8 cellular contexts compared by ENCODE assay signal in the genomic region with DNA sequence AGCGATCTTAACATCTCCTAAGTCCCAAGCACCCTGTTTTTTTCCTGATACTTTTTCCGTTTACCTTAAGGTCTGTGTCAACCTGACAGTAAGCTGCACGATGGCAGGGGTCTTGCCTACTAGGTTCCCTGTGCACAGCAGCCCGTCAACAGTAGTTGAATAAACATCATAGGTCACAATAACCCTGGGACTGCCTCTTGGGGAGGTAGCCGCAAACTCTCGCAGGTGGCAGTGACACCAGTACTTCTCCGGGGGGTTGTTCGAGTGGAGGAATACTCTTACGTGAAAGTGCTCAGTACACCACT. TPM values are rescaled to one million over a fixed set of nuclear protein-coding genes. Genes with fewer than 3 reads are reported as not detected.
DNase-seq lines count a peak whose midpoint lies in the region; ATAC-seq and TF ChIP-seq lines count a peak whose summit lies in the region.

No MANE protein-coding gene starts in this region.

- no peak overlapping the region for H2AK5ac ChIP-seq in neuronal stem cell (ENCODE audit: low read depth, low read length)

- H3K79me1 ChIP-seq in neuronal stem cell (ENCODE audit: low read depth, low read length), result peaks cover 2% of the 10 kb centered on the region

- no peak overlapping the region for H3K18ac ChIP-seq in neuronal stem cell (ENCODE audit: low read length)

- H3K14ac ChIP-seq in neuronal stem cell (ENCODE audit: low read length), result no peak overlapping the region

- H3K23ac ChIP-seq in neuronal stem cell (ENCODE audit: low read depth, low read length, poor library complexity), result peak overlapping the region; percentile 99

- H2AFZ ChIP-seq in GM23248, result peak overlapping the region; percentile 94
- peak overlapping the region; percentile 98 for H2AFZ ChIP-seq in neuronal stem cell (ENCODE audit: low read length)

- H4K20me1 ChIP-seq in GM23248 (ENCODE audit: insufficient read depth), result 0 out of 2 replicates have a peak, but pooled peaks cover 5% of the 10 kb centered on the region

- H3K4me3 ChIP-seq in GM23248 (peak overlapping the region; percentile 80), MG63 (peak overlapping the region; percentile 95), endocrine pancreas (ENCODE audit: control insufficient read depth, insufficient read depth, low read length) (peak overlapping the region; percentile 88), neuronal stem cell (ENCODE audit: low read length in 2 of 2) (peak overlapping the region; percentile 90 to 92)

- 0 out of 2 replicates have a peak, but pooled peaks cover 7% of the 10 kb centered on the region for H3F3A ChIP-seq in GM23248 (ENCODE audit: insufficient read depth)

- peak overlapping the region; percentile 95 for H3K9ac ChIP-seq in GM23248
- H3K9ac ChIP-seq in endocrine pancreas (ENCODE audit: control insufficient read depth, insufficient read depth, low read length), result peak overlapping the region; percentile 89
- peak overlapping the region; percentile 93 for H3K9ac ChIP-seq in neuronal stem cell (ENCODE audit: low read depth, low read length, poor library complexity)

- in situ Hi-C loops in GM23248 (cut with MboI), result loop anchor here (25.0 kb wide), 1 partner anchor 661 kb away; no protein-coding TSS in a partner anchor

- no peak for TF ChIP-seq POLR2A in GM18505 (IDR thresholded peaks at IDR 0.05; ENCODE audit: borderline replicate concordance, extremely low read depth, insufficient read depth, insufficient read length)

- peaks cover 36% of the 10 kb centered on the region for H3K4me1 ChIP-seq in GM23248 (ENCODE audit: insufficient read depth)
- peaks cover 14% of the 10 kb centered on the region for H3K4me1 ChIP-seq in endocrine pancreas (ENCODE audit: control insufficient read depth, insufficient read depth, low read length)
- peaks cover 0 to 3% of the 10 kb centered on the region in 2 donors for H3K4me1 ChIP-seq in neuronal stem cell (ENCODE audit: control insufficient read depth in 2 of 2, insufficient read depth in 1 of 2, low read depth in 1 of 2, low read length in 2 of 2)

- H3K4me2 ChIP-seq in GM23248 (ENCODE audit: unreplicated experiment) (peak overlapping the region; percentile 96), neuronal stem cell (ENCODE audit: insufficient read depth, low read length, poor library complexity, severe bottlenecking) (peak overlapping the region; percentile 61)

- peak overlapping the region; percentile 77 for H2BK5ac ChIP-seq in neuronal stem cell (ENCODE audit: low read length)

- no peaks in the 10 kb centered on the region for H3K27me3 ChIP-seq in GM23248 (replicated peaks; ENCODE audit: insufficient read depth)
- H3K27me3 ChIP-seq in MG63, result no peaks in the 10 kb centered on the region
- H3K27me3 ChIP-seq in endocrine pancreas (ENCODE audit: control insufficient read depth, insufficient read depth, low read length), result no peaks in the 10 kb centered on the region
- H3K27me3 ChIP-seq in neuronal stem cell (ENCODE audit: control insufficient read depth in 3 of 3, insufficient read depth in 3 of 3, low read depth in 1 of 3, low read length in 3 of 3), result no peaks in the 10 kb centered on the region

- H3K9me3 ChIP-seq in GM23248 (ENCODE audit: low read depth) (no peaks in the 10 kb centered on the region), MG63 (no peaks in the 10 kb centered on the region), endocrine pancreas (ENCODE audit: control insufficient read depth, low read length) (no peaks in the 10 kb centered on the region), neuronal stem cell (replicated peaks in 1 of 2; ENCODE audit: control insufficient read depth in 2 of 2, insufficient read depth in 1 of 2, low read depth in 1 of 2, low read length in 2 of 2) (peaks cover 0 to 7% of the 10 kb centered on the region in 2 donors)

- H3K4ac ChIP-seq in neuronal stem cell (ENCODE audit: low read length), result no peak overlapping the region

- no peak overlapping the region for H2BK12ac ChIP-seq in neuronal stem cell (ENCODE audit: low read length)

- peak overlapping the region; percentile 93 for H3K27ac ChIP-seq in GM23248
- no peak overlapping the region for H3K27ac ChIP-seq in neuronal stem cell (replicated peaks; ENCODE audit: low read length)

- peak overlapping the region; percentile 76 for H2BK15ac ChIP-seq in neuronal stem cell (ENCODE audit: low read length)

- H2BK120ac ChIP-seq in neuronal stem cell (ENCODE audit: low read depth, low read length), result no peak overlapping the region

- H3K36me3 ChIP-seq in GM23248 (ENCODE audit: low read depth), result peaks cover 4% of the 10 kb centered on the region; the same call in 1 of the 2 replicates
- H3K36me3 ChIP-seq in MG63, result peaks cover 12% of the 10 kb centered on the region
- no peaks in the 10 kb centered on the region for H3K36me3 ChIP-seq in endocrine pancreas (ENCODE audit: control insufficient read depth, insufficient read depth, low read length)
- peaks cover 0 to 16% of the 10 kb centered on the region in 2 donors for H3K36me3 ChIP-seq in neuronal stem cell (replicated peaks in 1 of 2; ENCODE audit: control insufficient read depth in 2 of 2, insufficient read depth in 2 of 2, low read length in 2 of 2)

- no peak overlapping the region for H4K91ac ChIP-seq in neuronal stem cell (ENCODE audit: low read depth, low read length, poor library complexity)

- no peak for DNase-seq in GM23248
- DNase-seq in MG63, result no peak
- no peak for DNase-seq in neuronal stem cell (ENCODE audit: low spot score)
- DNase-seq in NCI-H187 (lab: John Stamatoyannopoulos, UW), result no peak
- DNase-seq in stimulated activated CD4-positive, alpha-beta T cell treated with anti-CD3 and anti-CD28 coated beads, Interleukin-15, amount 100 ng/mL, for 24 hours, result no peak
- DNase-seq in midbrain (lab: John Stamatoyannopoulos, UW), result no peak

- ATAC-seq in GM18505 (IDR thresholded peaks at IDR 0.05; ENCODE audit: unreplicated experiment), result peak; percentile 35

- no peaks in the 10 kb centered on the region for H3K9me2 ChIP-seq in GM23248 (ENCODE audit: insufficient read depth)

- peaks cover 73% of the 10 kb centered on the region for H3K79me2 ChIP-seq in GM23248 (ENCODE audit: insufficient read depth)

- no peak overlapping the region for H4K8ac ChIP-seq in neuronal stem cell (ENCODE audit: low read depth, low read length)

- WGBS in GM23248 (ENCODE audit: low coverage in 1 of 2, low lambda C conversion rate in 2 of 2, missing lambda C conversion rate in 2 of 2), 2 experiments, result 0 to 1% methylated on average over 9 of the region's 9 CpGs
- no CpG with 5 or more reads among the region's 9 CpGs for WGBS in neuronal stem cell (ENCODE audit: extremely low coverage in 2 of 2, insufficient read length in 2 of 2, insufficient replicate concordance in 1 of 2), 2 donors

RNA-seq across cellular contexts. Expression of a gene that starts 0.4 kb away (rescaled TPM):
- total RNA-seq in GM23248 (2014; rRNA removed; shearing (Covaris generic)), result 180 and 214 TPM in 2 replicates
- 191 and 197 TPM in 2 replicates for polyA plus RNA-seq in GM23248 (2016; fragmentation: Nextera tagmentation; extraction: Ambion mirVana)
- 30.3 and 40.1 TPM in 2 replicates for total RNA-seq in MG63 (2014; rRNA removed; shearing (Covaris generic); ENCODE audit: low replicate concordance)
- polyA plus RNA-seq in neuronal stem cell (2013, experiment 1 of 2), result 71.6 TPM
- 71.0 TPM for polyA plus RNA-seq in neuronal stem cell (2013, experiment 2 of 2)
